In genomic region chrX:125131146-125131545, GRCh38 we compare ENCODE assay signal across 12 cellular contexts.
DNase-seq lines count a peak whose midpoint lies in the region; ATAC-seq, FAIRE-seq and TF ChIP-seq lines count a peak whose summit lies in the region.
"Had no signal": no experiment of that assay in that cellular context is flagged by ENCODE, and none has a peak within 500 bp of the region (broad histone marks: within the 10 kb centered on the region; RNA-seq: fewer than 3 reads in every experiment).

No MANE protein-coding gene starts in this region.

- H4K20me1 ChIP-seq in smooth muscle cell (ENCODE audit: low read depth), result no peaks in the 10 kb centered on the region

- ATAC-seq in HG02870 (IDR thresholded peaks at IDR 0.05; ENCODE audit: unreplicated experiment), result no peak
- ATAC-seq: T-cell had no signal

- no peaks in the 10 kb centered on the region for H3K36me3 ChIP-seq in bronchial epithelial cell (ENCODE audit: control insufficient read depth, insufficient read depth, low read length)
- H3K36me3 ChIP-seq in smooth muscle cell (ENCODE audit: low read depth), result no peaks in the 10 kb centered on the region
- no peaks in the 10 kb centered on the region for H3K36me3 ChIP-seq in prostate gland

- H3K4me2 ChIP-seq in smooth muscle cell, result no peak overlapping the region

- H3K4me3 ChIP-seq in bronchial epithelial cell (ENCODE audit: low read depth, low read length) (no peak overlapping the region), smooth muscle cell (no peak overlapping the region), prostate gland (no peak overlapping the region)

- H3K27me3 ChIP-seq in bronchial epithelial cell (ENCODE audit: control insufficient read depth, insufficient read depth, low read length) (no peaks in the 10 kb centered on the region), smooth muscle cell (ENCODE audit: low read depth) (no peaks in the 10 kb centered on the region), prostate gland (replicated peaks; ENCODE audit: insufficient read depth) (no peaks in the 10 kb centered on the region)

- H3K4me1 ChIP-seq in smooth muscle cell (ENCODE audit: low read depth) (no peaks in the 10 kb centered on the region), prostate gland (replicated peaks) (no peaks in the 10 kb centered on the region)

- H3K9me3 ChIP-seq in smooth muscle cell (replicated peaks; ENCODE audit: low read depth) (no peaks in the 10 kb centered on the region), prostate gland (no peaks in the 10 kb centered on the region)

- DNase-seq in NOMO-1 treated with DMSO at 0.1 percent for 48 hours (lab: John Stamatoyannopoulos, UW; ENCODE audit: unreplicated experiment), result peak; percentile 14
- no peak for DNase-seq in NOMO-1 treated with dmso at 0.1 percent for 144 hours (lab: John Stamatoyannopoulos, UW; ENCODE audit: unreplicated experiment)
- peak; percentile 26 for DNase-seq in NCI-H2081 treated with DMSO at 0.1 percent for 48 hours (lab: John Stamatoyannopoulos, UW)
- peak; percentile 28 for DNase-seq in bronchial epithelial cell (ENCODE audit: low read depth)
- DNase-seq in smooth muscle cell (lab: John Stamatoyannopoulos, UW; ENCODE audit: unreplicated experiment), result no peak
- DNase-seq in prostate gland (ENCODE audit: low spot score), result no peak
- no peak for DNase-seq in GM03348 (ENCODE audit: low spot score)
- DNase-seq: activated T-cell treated with anti-CD3 and anti-CD28 coated beads, Interleukin-2, amount 50 U/mL, for 24 hours; cortex of kidney; IMR-90; T-cell had no signal

- intact Hi-C loops in prostate gland (cut with DNase I), result no loop called here

- TF ChIP-seq POLR2A in prostate gland (IDR thresholded peaks at IDR 0.05), result no peak

- H3F3A ChIP-seq in smooth muscle cell (ENCODE audit: low read depth), result no peaks in the 10 kb centered on the region

- TF ChIP-seq CTCF in bronchial epithelial cell (IDR thresholded peaks at IDR 0.05; ENCODE audit: insufficient read depth, low read length, severe bottlenecking) (no peak), smooth muscle cell (IDR thresholded peaks at IDR 0.05; ENCODE audit: borderline replicate concordance, insufficient read depth, poor library complexity, severe bottlenecking) (peak; percentile 21), prostate gland (IDR thresholded peaks at IDR 0.05) (no peak)

- H2AFZ ChIP-seq in smooth muscle cell (ENCODE audit: low read depth), result no peak overlapping the region

- FAIRE-seq in bronchial epithelial cell (lab: Jason Lieb, UNC), result no peak

- no peaks in the 10 kb centered on the region for H3K79me2 ChIP-seq in smooth muscle cell (ENCODE audit: low read depth)

- no peak overlapping the region for H3K9ac ChIP-seq in smooth muscle cell (ENCODE audit: low read depth)

- H3K27ac ChIP-seq in smooth muscle cell (ENCODE audit: low read depth) (no peak overlapping the region), prostate gland (no peak overlapping the region)

Comparison
In these comparisons a context has a peak if more than half of its experiments do, and no peak if none do; other contexts are left out.
1. DNase-seq: peak in NOMO-1 treated with DMSO at 0.1 percent for 48 hours (single experiment), NCI-H2081 treated with DMSO at 0.1 percent for 48 hours (single experiment) and bronchial epithelial cell (single experiment); none in NOMO-1 treated with dmso at 0.1 percent for 144 hours (single experiment), smooth muscle cell (single experiment), prostate gland (single experiment) and GM03348 (single experiment).